1 cellular context compared by ENCODE assay signal in genomic region chr19:45467456-45468158, GRCh38.
A peak's percentile ranks its signal among the peaks of the same experiment; 100 is the strongest.
TF ChIP-seq lines count a peak whose summit lies in the region.

Gene FOSB, plus strand, starts transcription at chr19:45467996. Its CDS starts 591 bp downstream, at chr19:45468587.

TF ChIP-seq in HepG2, 621 proteins besides CTCF, POLR2A, EP300 and RAD21 (continued from another document and continues in another):
- TF ChIP-seq MXD4 (CRISPR knock-in tag; IDR thresholded peaks at IDR 0.05) (0 out of 2 replicates have a peak, but pooled peaks have one; percentile 28), ZFP41 (CRISPR knock-in tag; IDR thresholded peaks at IDR 0.05; ENCODE audit: borderline replicate concordance) (no peak), REST (IDR thresholded peaks at IDR 0.05; ENCODE audit: borderline replicate concordance in 1 of 2, low read depth in 1 of 2, low read length in 2 of 2) (peak in 1 of 2 experiments; percentile 42; a peak in 1 of 4 replicates), HNRNPK (IDR thresholded peaks at IDR 0.05; ENCODE audit: low read depth, low read length, poor library complexity, severe bottlenecking) (no peak), SNAPC5 (CRISPR knock-in tag; IDR thresholded peaks at IDR 0.05; ENCODE audit: borderline replicate concordance) (no peak), NFATC3 (CRISPR knock-in tag; IDR thresholded peaks at IDR 0.05) (no peak), THYN1 (CRISPR knock-in tag; IDR thresholded peaks at IDR 0.05; ENCODE audit: borderline replicate concordance, low read depth) (no peak), TFDP2 (CRISPR knock-in tag; IDR thresholded peaks at IDR 0.05) (peak; percentile 41; the same call in 1 of the 2 replicates), ZNF121 (CRISPR knock-in tag; IDR thresholded peaks at IDR 0.05) (no peak), JUND (CRISPR knock-in tag; IDR thresholded peaks at IDR 0.05) (no peak), FOXA1 (IDR thresholded peaks at IDR 0.05) (no peak), FOXA1 (CRISPR knock-in tag; IDR thresholded peaks at IDR 0.05) (peak; percentile 50), ZNF567 (CRISPR knock-in tag; IDR thresholded peaks at IDR 0.05; ENCODE audit: borderline replicate concordance) (no peak), HOXA3 (CRISPR knock-in tag; IDR thresholded peaks at IDR 0.05) (peak; percentile 87; the same call in 1 of the 2 replicates), POLR2AphosphoS5 (IDR thresholded peaks at IDR 0.05; ENCODE audit: low read depth, low read length) (peak; percentile 72), ZKSCAN8 (CRISPR knock-in tag; IDR thresholded peaks at IDR 0.05; ENCODE audit: borderline replicate concordance) (no peak), GTF2F1 (IDR thresholded peaks at IDR 0.05; ENCODE audit: low read length) (peak; percentile 83), REXO4 (CRISPR knock-in tag; IDR thresholded peaks at IDR 0.05; ENCODE audit: borderline replicate concordance) (no peak), ZNF264 (CRISPR knock-in tag; IDR thresholded peaks at IDR 0.05) (0 out of 2 replicates have a peak, but pooled peaks have one; percentile 25), CEBPZ (IDR thresholded peaks at IDR 0.05; ENCODE audit: low read length) (no peak), GATA4 (IDR thresholded peaks at IDR 0.05; ENCODE audit: borderline replicate concordance, low read depth) (0 out of 2 replicates have a peak, but pooled peaks have one; percentile 13), TEAD2 (CRISPR knock-in tag; IDR thresholded peaks at IDR 0.05) (no peak), USF2 (IDR thresholded peaks at IDR 0.05; ENCODE audit: low read depth, low read length) (no peak), USF2 (CRISPR knock-in tag; IDR thresholded peaks at IDR 0.05; ENCODE audit: borderline replicate concordance) (peak; percentile 98; the same call in 1 of the 2 replicates), DR1 (CRISPR knock-in tag; IDR thresholded peaks at IDR 0.05) (no peak; the same call in 1 of the 2 replicates), ZBTB34 (CRISPR knock-in tag; IDR thresholded peaks at IDR 0.05) (no peak), HBP1 (CRISPR knock-in tag; IDR thresholded peaks at IDR 0.05; ENCODE audit: low read depth) (peak; percentile 91; the same call in 1 of the 2 replicates), ZNF382 (CRISPR knock-in tag; IDR thresholded peaks at IDR 0.05; ENCODE audit: borderline replicate concordance) (no peak), SNAPC2 (CRISPR knock-in tag; IDR thresholded peaks at IDR 0.05) (no peak), ZNF766 (CRISPR knock-in tag; IDR thresholded peaks at IDR 0.05; ENCODE audit: borderline replicate concordance) (no peak), RARG (CRISPR knock-in tag; IDR thresholded peaks at IDR 0.05; ENCODE audit: low read depth) (no peak), KAT8 (CRISPR knock-in tag; IDR thresholded peaks at IDR 0.05) (peak; percentile 22; the same call in 1 of the 2 replicates), RFX3 (CRISPR knock-in tag; IDR thresholded peaks at IDR 0.05) (no peak; the same call in 1 of the 2 replicates), RARA (CRISPR knock-in tag; IDR thresholded peaks at IDR 0.05) (peak; percentile 41), ZNF878 (CRISPR knock-in tag; IDR thresholded peaks at IDR 0.05) (0 out of 2 replicates have a peak, but pooled peaks have one; percentile 17), HIVEP1 (CRISPR knock-in tag; IDR thresholded peaks at IDR 0.05) (peak; percentile 100), ZBTB1 (CRISPR knock-in tag; IDR thresholded peaks at IDR 0.05; ENCODE audit: borderline replicate concordance) (no peak), ZNF724P (CRISPR knock-in tag; IDR thresholded peaks at IDR 0.05; ENCODE audit: borderline replicate concordance) (no peak), AKNA (CRISPR knock-in tag; IDR thresholded peaks at IDR 0.05; ENCODE audit: borderline replicate concordance) (no peak), ZFP90 (CRISPR knock-in tag; IDR thresholded peaks at IDR 0.05; ENCODE audit: borderline replicate concordance) (no peak), ZNF550 (CRISPR knock-in tag; IDR thresholded peaks at IDR 0.05; ENCODE audit: borderline replicate concordance) (no peak), MED13 (CRISPR knock-in tag; IDR thresholded peaks at IDR 0.05) (no peak), NR0B2 (CRISPR knock-in tag; IDR thresholded peaks at IDR 0.05) (0 out of 2 replicates have a peak, but pooled peaks have one; percentile 39)
